ENCODE assay signal across 26 cellular contexts in genomic region chr5:148708854-148709253, GRCh38. TPM values are rescaled to one million over a fixed set of nuclear protein-coding genes. Genes with fewer than 3 reads are reported as not detected.
DNase-seq lines count a peak whose midpoint lies in the region; ATAC-seq and TF ChIP-seq lines count a peak whose summit lies in the region.
"Had no signal": no experiment of that assay in that cellular context is flagged by ENCODE, and none has a peak within 500 bp of the region (broad histone marks: within the 10 kb centered on the region; RNA-seq: fewer than 3 reads in every experiment).

No MANE protein-coding gene starts in this region.

- no peaks in the 10 kb centered on the region for H4K20me1 ChIP-seq in osteoblast (ENCODE audit: insufficient read depth, low read length)

- H3K4me3 ChIP-seq in osteoblast (ENCODE audit: insufficient read depth, low read length), result no peak overlapping the region
- H3K4me3 ChIP-seq: MG63, right lobe of liver, SJCRH30, suprapubic skin had no signal

- H3K9me3 ChIP-seq in osteoblast (ENCODE audit: low read depth, low read length), result no peaks in the 10 kb centered on the region
- H3K9me3 ChIP-seq: MG63, neutrophil, right lobe of liver, SJCRH30, suprapubic skin had no signal

- H3K36me3 Mint-ChIP-seq in T-helper 2 cell treated with Interferon-gamma antibody and Interleukin-4, amounts not matched to agents 5 μg/mL and 100 μg/mL, for 36 hours (ENCODE audit: low read depth), result no peaks in the 10 kb centered on the region
- no peaks in the 10 kb centered on the region for H3K36me3 Mint-ChIP-seq in natural killer cell
- H3K36me3 Mint-ChIP-seq: CD14-positive monocyte, T-cell had no signal

- intact Hi-C loops in natural killer cell (cut with micrococcal nuclease), result no loop called here

- ATAC-seq in natural killer cell, result peak; percentile 42 to 56 (median 52)
- no peak for ATAC-seq in GM19351 (IDR thresholded peaks at IDR 0.05; ENCODE audit: unreplicated experiment)
- ATAC-seq: HCT116, left ventricle myocardium superior, right lobe of liver, T-cell had no signal

- no peaks in the 10 kb centered on the region for H3K27me3 ChIP-seq in osteoblast (ENCODE audit: insufficient read depth, low read length)
- H3K27me3 ChIP-seq: MG63, neutrophil, right lobe of liver, SJCRH30, suprapubic skin had no signal

- no peaks in the 10 kb centered on the region for H3K9me3 Mint-ChIP-seq in T-helper 2 cell treated with Interferon-gamma antibody and Interleukin-4, amounts not matched to agents 5 μg/mL and 100 μg/mL, for 36 hours
- peaks cover 0 to 2% of the 10 kb centered on the region in 2 donors for H3K9me3 Mint-ChIP-seq in natural killer cell

- H3K79me2 ChIP-seq in osteoblast (ENCODE audit: insufficient read depth, low read length), result no peaks in the 10 kb centered on the region

- no peak overlapping the region for H3K27ac Mint-ChIP-seq in T-helper 2 cell treated with Interferon-gamma antibody and Interleukin-4, amounts not matched to agents 5 μg/mL and 100 μg/mL, for 36 hours
- H3K27ac Mint-ChIP-seq in natural killer cell, result no peak overlapping the region
- H3K27ac Mint-ChIP-seq: CD14-positive monocyte, progenitor cell of endocrine pancreas, T-cell had no signal

- no peak overlapping the region for H3K27ac ChIP-seq in osteoblast (ENCODE audit: low read depth, low read length)
- H3K27ac ChIP-seq: neutrophil, right lobe of liver, SJCRH30, suprapubic skin had no signal

- H3K4me1 Mint-ChIP-seq in T-helper 2 cell treated with Interferon-gamma antibody and Interleukin-4, amounts not matched to agents 5 μg/mL and 100 μg/mL, for 36 hours (ENCODE audit: low read depth), result peaks cover 7% of the 10 kb centered on the region
- H3K4me1 Mint-ChIP-seq in natural killer cell, result peaks cover 0 to 5% of the 10 kb centered on the region in 2 donors
- H3K4me1 Mint-ChIP-seq: CD14-positive monocyte, T-cell had no signal

- no peak overlapping the region for H3K4me3 Mint-ChIP-seq in T-helper 2 cell treated with Interferon-gamma antibody and Interleukin-4, amounts not matched to agents 5 μg/mL and 100 μg/mL, for 36 hours
- H3K4me3 Mint-ChIP-seq in natural killer cell, result no peak overlapping the region
- H3K4me3 Mint-ChIP-seq: CD14-positive monocyte, T-cell had no signal

- peak; percentile 36 for DNase-seq in activated naive CD4-positive, alpha-beta T cell treated with Interleukin-2 at 50 U/mL for 16 hours
- no peak for DNase-seq in activated naive CD4-positive, alpha-beta T cell treated with anti-CD3 and anti-CD28 coated beads, Interleukin-2, amount 50 U/mL, for 16 hours
- DNase-seq in HT1080 (ENCODE audit: low read depth) (peak; percentile 37), natural killer cell (no peak), osteoblast (ENCODE audit: insufficient read length, low spot score, missing footprints) (no peak)
- peak; percentile 58 for DNase-seq in T-helper 2 cell treated with Interferon-gamma antibody and Interleukin-4, amounts not matched to agents 5 μg/mL and 100 μg/mL, for 36 hours (ENCODE audit: low spot score)
- DNase-seq: activated gamma-delta T cell; anterior cingulate cortex; DND-41; effector CD4-positive, alpha-beta T cell; left ventricle myocardium superior; MG63; NCI-H1105 treated with DMSO at 0.1 percent for 48 hours; right lobe of liver; SJCRH30; T-cell had no signal

- no peak overlapping the region for H2AFZ ChIP-seq in osteoblast (ENCODE audit: low read length)

- H3K4me1 ChIP-seq in osteoblast (ENCODE audit: insufficient read depth, low read length), result no peaks in the 10 kb centered on the region
- H3K4me1 ChIP-seq: right lobe of liver, SJCRH30, suprapubic skin had no signal

- H3K36me3 ChIP-seq in osteoblast (ENCODE audit: insufficient read depth, low read length), result no peaks in the 10 kb centered on the region
- H3K36me3 ChIP-seq: MG63, neutrophil, right lobe of liver, SJCRH30, suprapubic skin had no signal

- no peak overlapping the region for H3K4me2 ChIP-seq in osteoblast (ENCODE audit: insufficient read depth, low read length)

- no peaks in the 10 kb centered on the region for H3K27me3 Mint-ChIP-seq in T-helper 2 cell treated with Interferon-gamma antibody and Interleukin-4, amounts not matched to agents 5 μg/mL and 100 μg/mL, for 36 hours (ENCODE audit: low read depth)
- H3K27me3 Mint-ChIP-seq in natural killer cell (ENCODE audit: low read depth in 2 of 2), result peaks cover 15 to 16% of the 10 kb centered on the region in 2 donors
- H3K27me3 Mint-ChIP-seq: progenitor cell of endocrine pancreas had no signal

- TF ChIP-seq CTCF in natural killer cell (IDR thresholded peaks at IDR 0.05), result no peak
- TF ChIP-seq CTCF in osteoblast (IDR thresholded peaks at IDR 0.05; ENCODE audit: extremely low read depth, low read depth, low read length), result no peak

RNA-seq across cellular contexts. Expression of gene HTR4, which starts 54.5 kb away (rescaled TPM):
- total RNA-seq in HT1080 (2014; rRNA removed; shearing (Covaris generic)), result not detected in 2 replicates
- polyA plus RNA-seq in HT1080 (2015; cell fraction: cytosol; rRNA removed), result not detected in 2 replicates
- polyA plus RNA-seq in HT1080 (2015; cell fraction: nucleus; rRNA removed), result not detected in 2 replicates
- total RNA-seq in natural killer cell (not detected), osteoblast (not detected in 2 replicates)
- total RNA-seq: epithelial cell of proximal tubule, left ventricle myocardium superior, myocyte, progenitor cell of endocrine pancreas, T-cell, ureter had no signal
- polyA plus RNA-seq: CD14-positive monocyte, keratinocyte had no signal

Comparison
In these comparisons a context has a peak if more than half of its experiments do, and no peak if none do; other contexts are left out.
1. DNase-seq: peak in activated naive CD4-positive, alpha-beta T cell treated with Interleukin-2 at 50 U/mL for 16 hours (single experiment), HT1080 (single experiment) and T-helper 2 cell treated with Interferon-gamma antibody and Interleukin-4, amounts not matched to agents 5 μg/mL and 100 μg/mL, for 36 hours (single experiment); none in activated naive CD4-positive, alpha-beta T cell treated with anti-CD3 and anti-CD28 coated beads, Interleukin-2, amount 50 U/mL, for 16 hours (single experiment), natural killer cell (single experiment) and osteoblast (single experiment).